ENCODE assay signal across 8 cellular contexts in genomic region chr9:6006968-6007769, GRCh38.
A peak's percentile ranks its signal among the peaks of the same experiment; 100 is the strongest.
DNase-seq lines count a peak whose midpoint lies in the region; ATAC-seq, FAIRE-seq and TF ChIP-seq lines count a peak whose summit lies in the region.

No MANE protein-coding gene starts in this region.

- TF ChIP-seq CTCF in astrocyte of the cerebellum (IDR thresholded peaks at IDR 0.05; ENCODE audit: low read depth, low read length, missing control alignments) = no peak
- TF ChIP-seq CTCF in retinal pigment epithelial cell (conservative IDR thresholded peaks at IDR 0.05; ENCODE audit: low read depth, low read length) = no peak

- ATAC-seq in HG02973 (IDR thresholded peaks at IDR 0.05; ENCODE audit: unreplicated experiment) = peak; percentile 72

- H3K4me3 ChIP-seq in astrocyte of the cerebellum (ENCODE audit: low read depth, low read length) = peak overlapping the region; percentile 81
- H3K4me3 ChIP-seq in retinal pigment epithelial cell (ENCODE audit: low read length) = peak overlapping the region; percentile 77

- peak; percentile 95 for FAIRE-seq in GM18507 (lab: Jason Lieb, UNC)

- in situ Hi-C loops in astrocyte of the cerebellum (cut with HindIII; ENCODE audit: low sequenced_read_pairs) = no loop called here

- DNase-seq in GM18507 (ENCODE audit: extremely low spot score, insufficient read length, low read depth) (peak; percentile 64), NCI-H1930 (lab: John Stamatoyannopoulos, UW) (peak; percentile 81 to 89), T1000 (lab: John Stamatoyannopoulos, UW) (peak; percentile 66), astrocyte of the cerebellum (ENCODE audit: low read depth) (peak; percentile 39), hippocampal formation (lab: John Stamatoyannopoulos, UW) (peak; percentile 28 to 44), retinal pigment epithelial cell (ENCODE audit: low read depth) (peak; percentile 52), epidermal melanocyte (ENCODE audit: insufficient read length, low spot score) (no peak)
